ENCODE assay signal across 26 cellular contexts in genomic region chr3:109089265-109089664, GRCh38. TPM values are rescaled to one million over a fixed set of nuclear protein-coding genes. Genes with fewer than 3 reads are reported as not detected.
"Had no signal": no experiment of that assay in that cellular context is flagged by ENCODE, and none has a peak within 500 bp of the region (broad histone marks: within the 10 kb centered on the region; RNA-seq: fewer than 3 reads in every experiment).

No MANE protein-coding gene starts in this region.

- H3K36me3 ChIP-seq: heart right ventricle, right lobe of liver, spleen, suprapubic skin, thyroid gland had no signal

- ATAC-seq: esophagus mucosa; heart right ventricle; naive thymus-derived CD4-positive, alpha-beta T cell; psoas muscle; right lobe of liver had no signal

- H3K27ac Mint-ChIP-seq: naive thymus-derived CD4-positive, alpha-beta T cell; nephron progenitor cell; type B pancreatic cell had no signal

- H3K79me2 ChIP-seq: parathyroid adenoma had no signal

- H3K36me3 Mint-ChIP-seq: naive thymus-derived CD4-positive, alpha-beta T cell; type B pancreatic cell had no signal

- H3K4me1 ChIP-seq: heart right ventricle, parathyroid adenoma, psoas muscle, right lobe of liver, spleen, suprapubic skin, thyroid gland had no signal

- H3K27me3 ChIP-seq: heart right ventricle, right lobe of liver, spleen, suprapubic skin, thyroid gland had no signal

- H3K4me3 ChIP-seq: heart right ventricle, psoas muscle, right lobe of liver, spleen, suprapubic skin, thyroid gland had no signal

- H2AFZ ChIP-seq: parathyroid adenoma had no signal

- H3K4me3 Mint-ChIP-seq: naive thymus-derived CD4-positive, alpha-beta T cell; nephron progenitor cell; type B pancreatic cell had no signal

- H3K9me3 ChIP-seq: heart right ventricle, psoas muscle, right lobe of liver, spleen, suprapubic skin, thyroid gland had no signal

- H3K27ac ChIP-seq: heart right ventricle, parathyroid adenoma, psoas muscle, right lobe of liver, spleen, suprapubic skin, thyroid gland had no signal

- H3K4me1 Mint-ChIP-seq: naive thymus-derived CD4-positive, alpha-beta T cell had no signal

- DNase-seq: effector memory CD4-positive, alpha-beta T cell; heart right ventricle; hypothalamus; kidney glomerular epithelial cell; mesendoderm; naive thymus-derived CD4-positive, alpha-beta T cell; nephron progenitor cell; psoas muscle; retina; right lobe of liver; spleen; stimulated activated CD4-positive, alpha-beta T cell treated with anti-CD3 and anti-CD28 coated beads, Interleukin-15, amount 100 ng/mL, for 24 hours; stimulated activated CD4-positive, alpha-beta T cell treated with anti-CD3 and anti-CD28 coated beads, Interleukin-1b, Interleukin-23, amount 100 ng/mL, for 48 hours; stimulated activated CD4-positive, alpha-beta T cell treated with anti-CD3 and anti-CD28 coated beads, Interleukin-4, amount 100 ng/mL, for 4 hours; stimulated activated naive CD4-positive, alpha-beta T cell; thyroid gland had no signal

- H3K9me3 Mint-ChIP-seq: nephron progenitor cell, type B pancreatic cell had no signal

- H3K9ac ChIP-seq: parathyroid adenoma had no signal

RNA-seq across cellular contexts. Expression of gene MORC1, which starts 28.7 kb away (rescaled TPM):
- total RNA-seq: esophagus mucosa, fibroblast of lung, glomerular endothelial cell, heart right ventricle, lung microvascular endothelial cell, psoas muscle, suprapubic skin had no signal
- polyA plus RNA-seq: fibroblast of lung; heart right ventricle; naive thymus-derived CD4-positive, alpha-beta T cell; psoas muscle had no signal

RNA-seq across cellular contexts. Expression of gene C3orf85, which starts 47.3 kb away (rescaled TPM):
- total RNA-seq: esophagus mucosa; fibroblast of lung; frontal cortex; glomerular endothelial cell; heart right ventricle; lung microvascular endothelial cell; mononuclear cell; naive thymus-derived CD4-positive, alpha-beta T cell; omental fat pad; psoas muscle; spleen; suprapubic skin; thyroid gland had no signal
- polyA plus RNA-seq: fibroblast of lung; heart right ventricle; naive thymus-derived CD4-positive, alpha-beta T cell; spleen had no signal
